Comparison of ENCODE assay signal across 35 cellular contexts in the genomic region with DNA sequence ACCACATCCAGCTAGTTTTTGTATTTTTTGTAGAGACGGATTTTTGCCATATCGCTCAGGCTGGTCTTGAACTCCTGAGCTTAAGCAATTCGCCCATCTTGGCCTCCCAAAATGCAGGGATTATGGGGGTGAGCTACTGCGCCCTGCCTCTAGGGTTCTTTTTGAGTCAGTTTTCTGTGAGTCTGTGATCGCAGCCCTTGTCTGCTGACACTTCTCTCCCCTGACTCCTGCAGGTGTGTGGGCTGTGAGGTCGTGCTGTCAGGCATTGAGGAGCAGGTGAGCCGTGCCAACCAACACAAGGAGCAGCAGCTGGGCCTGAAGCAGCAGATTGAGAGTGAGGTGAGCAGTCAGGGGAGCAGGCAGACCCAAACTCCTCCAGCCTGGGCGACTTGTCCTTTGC. TPM values are rescaled to one million over a fixed set of nuclear protein-coding genes. Genes with fewer than 3 reads are reported as not detected.
A peak's percentile ranks its signal among the peaks of the same experiment; 100 is the strongest.
DNase-seq lines count a peak whose midpoint lies in the region; ATAC-seq, FAIRE-seq and TF ChIP-seq lines count a peak whose summit lies in the region.
"Had no signal": no experiment of that assay in that cellular context is flagged by ENCODE, and none has a peak within 500 bp of the region (broad histone marks: within the 10 kb centered on the region; RNA-seq: fewer than 3 reads in every experiment).

No MANE protein-coding gene starts in this region.

- peaks cover 17 to 51% (median 35%) of the 10 kb centered on the region in 3 experiments for H3K36me3 Mint-ChIP-seq in H9 (ENCODE audit: insufficient read depth in 1 of 3, low read depth in 3 of 3)
- peaks cover 5% of the 10 kb centered on the region for H3K36me3 Mint-ChIP-seq in T-helper 17 cell (ENCODE audit: low read depth)

- no peak overlapping the region for H2BK15ac ChIP-seq in H9 (ENCODE audit: low read depth, low read length)

- peaks cover 40% of the 10 kb centered on the region for H3K36me3 ChIP-seq in DOHH2 (ENCODE audit: control insufficient read depth, low read length)
- peaks cover 27 to 33% of the 10 kb centered on the region in 2 donors for H3K36me3 ChIP-seq in kidney (ENCODE audit: control insufficient read depth in 1 of 2, insufficient read depth in 2 of 2, low read length in 2 of 2)

- H3K4me2 ChIP-seq in DOHH2 (ENCODE audit: low read length) (peak overlapping the region; percentile 25; the same call in 1 of the 2 replicates), H9 (ENCODE audit: insufficient read depth, insufficient read length, low read length) (no peak overlapping the region)

- H3K23me2 ChIP-seq in H9 (ENCODE audit: insufficient read length, low read depth, low read length, poor library complexity, severe bottlenecking), result no peaks in the 10 kb centered on the region

- peaks cover 19% of the 10 kb centered on the region for H3K4me1 ChIP-seq in DOHH2 (ENCODE audit: control insufficient read depth, low read length)
- H3K4me1 ChIP-seq in H9 (ENCODE audit: insufficient read depth, low read length), result no peaks in the 10 kb centered on the region
- no peaks in the 10 kb centered on the region for H3K4me1 ChIP-seq in kidney (ENCODE audit: control insufficient read depth in 1 of 2, insufficient read depth in 1 of 2, low read depth in 1 of 2, low read length in 2 of 2)
- H3K4me1 ChIP-seq: BE2C, SJSA1 had no signal

- no peak for DNase-seq in H9
- no peak for DNase-seq in T-helper 17 cell
- peak; percentile 14 for DNase-seq in kidney
- no peak for DNase-seq in H54 (ENCODE audit: insufficient read length, low spot score)
- no peak for DNase-seq in midbrain (lab: John Stamatoyannopoulos, UW)
- no peak for DNase-seq in NCI-H187 (lab: John Stamatoyannopoulos, UW)
- DNase-seq in NCI-H774 (lab: John Stamatoyannopoulos, UW), result no peak
- DNase-seq: ACHN; activated CD4-positive, alpha-beta T cell treated with anti-CD3 and anti-CD28 coated beads, Interleukin-2, amount 10 ng/mL, durations not matched to agents 24 days and 14 days; activated CD8-positive, alpha-beta memory T cell treated with anti-CD3 and anti-CD28 coated beads for 24 hours; activated gamma-delta T cell; activated naive CD8-positive, alpha-beta T cell treated with anti-CD3 and anti-CD28 coated beads, Interleukin-2, amount 50 U/mL, for 24 hours; activated T-cell treated with anti-CD3 and anti-CD28 coated beads for 4 hours; BE2C; central memory CD4-positive, alpha-beta T cell; DMS79; GDM1; islet precursor cell; KBM-7; MG63; naive B cell; NCI-H2081; NCI-H226; NCI-H526 treated with DMSO at 0.1 percent for 48 hours; sigmoid colon; stimulated activated CD4-positive, alpha-beta T cell treated with anti-CD3 and anti-CD28 coated beads, Interleukin-4, amount 100 ng/mL, for 1 hour; T1000 had no signal

- H3K56ac ChIP-seq in H9 (ENCODE audit: insufficient read length, low read depth, low read length), result no peak overlapping the region

- no peak overlapping the region for H2BK5ac ChIP-seq in H9 (ENCODE audit: insufficient read length, low read length)

- H3T11ph ChIP-seq in H9 (ENCODE audit: low read length), result no peak overlapping the region

- H4K20me1 ChIP-seq in DOHH2 (ENCODE audit: control insufficient read depth, insufficient read depth, low read depth, low read length), result no peaks in the 10 kb centered on the region
- H4K20me1 ChIP-seq in H9 (ENCODE audit: control insufficient read depth, insufficient read depth, insufficient read length), result no peaks in the 10 kb centered on the region

- ATAC-seq in T-helper 17 cell, result no peak
- ATAC-seq: activated naive CD8-positive, alpha-beta T cell treated with anti-CD3 and anti-CD28 coated beads, Interleukin-2, amount 50 U/mL, for 24 hours had no signal

- H3K4ac ChIP-seq in H9 (ENCODE audit: low read depth, low read length), result no peak overlapping the region

- no peak overlapping the region for H3K18ac ChIP-seq in H9 (ENCODE audit: insufficient read length, low read depth, low read length)

- H3K14ac ChIP-seq in H9 (ENCODE audit: insufficient read depth, low read length), result no peak overlapping the region

- no peak overlapping the region for H3K4me3 Mint-ChIP-seq in H9
- H3K4me3 Mint-ChIP-seq in T-helper 17 cell, result no peak overlapping the region
- H3K4me3 Mint-ChIP-seq: activated CD4-positive, alpha-beta T cell treated with anti-CD3 and anti-CD28 coated beads, Interleukin-2, amount 10 ng/mL, durations not matched to agents 24 days and 14 days; activated naive CD8-positive, alpha-beta T cell treated with anti-CD3 and anti-CD28 coated beads, Interleukin-2, amount 50 U/mL, for 24 hours; dendritic cell treated with granulocyte-macrophage colony-stimulating factor and Interleukin-4, amounts not matched to agents 40 ng/mL and 50 ng/mL, for 4 days; naive B cell had no signal

- no peak overlapping the region for H4K5ac ChIP-seq in H9 (ENCODE audit: insufficient read length, low read depth, low read length)

- TF ChIP-seq CTCF in DOHH2 (IDR thresholded peaks at IDR 0.05; ENCODE audit: low read depth, low read length, poor library complexity, severe bottlenecking) (peak; percentile 23), H9 (conservative IDR thresholded peaks at IDR 0.05) (peak; percentile 22; the same call in 1 of the 3 replicates), kidney (IDR thresholded peaks at IDR 0.05; ENCODE audit: borderline replicate concordance, extremely low read depth, insufficient read depth) (no peak)

- H2BK12ac ChIP-seq in H9 (ENCODE audit: insufficient read length, low read depth, low read length), result no peak overlapping the region

- H3K23ac ChIP-seq in H9 (ENCODE audit: insufficient read length, low read depth, low read length), result no peak overlapping the region

- H3K4me3 ChIP-seq in DOHH2 (ENCODE audit: low read length) (no peak overlapping the region), kidney (ENCODE audit: low read length in 2 of 2) (no peak overlapping the region)
- H3K4me3 ChIP-seq: MG63, sigmoid colon, SJSA1, tibial nerve had no signal

- H3K4me1 Mint-ChIP-seq in H9, result 0 out of 4 replicates have a peak, but pooled peaks cover 0 to 5% of the 10 kb centered on the region in 2 experiments
- H3K4me1 Mint-ChIP-seq in T-helper 17 cell, result peaks cover 11% of the 10 kb centered on the region

- no CpG with 5 or more reads among the region's 8 CpGs for WGBS in H9 (ENCODE audit: extremely low coverage, insufficient read length, low lambda C conversion rate)

- H3F3A ChIP-seq in DOHH2 (ENCODE audit: control insufficient read depth, insufficient read depth), result no peaks in the 10 kb centered on the region

- no peaks in the 10 kb centered on the region for H3K9me2 ChIP-seq in DOHH2 (replicated peaks; ENCODE audit: control insufficient read depth, low read length)

- H3K27ac ChIP-seq in DOHH2 (ENCODE audit: low read depth, low read length) (no peak overlapping the region), H9 (ENCODE audit: insufficient read length, low read depth, low read length) (no peak overlapping the region), kidney (ENCODE audit: low read depth in 2 of 2, low read length in 2 of 2) (no peak overlapping the region)
- H3K27ac ChIP-seq: sigmoid colon, SJSA1, tibial nerve had no signal

- no peak overlapping the region for H3K9ac ChIP-seq in H9 (ENCODE audit: extremely low read depth, insufficient read length, low read length)
- H3K9ac ChIP-seq in kidney (ENCODE audit: low read length in 2 of 2), result no peak overlapping the region

- H2AFZ ChIP-seq in H9 (ENCODE audit: low read length), result no peak overlapping the region

- H3K79me1 ChIP-seq in H9 (ENCODE audit: insufficient read depth, low read depth, low read length, poor library complexity, severe bottlenecking), result no peaks in the 10 kb centered on the region

- H3K27me3 Mint-ChIP-seq in H9 (ENCODE audit: low read depth), result no peaks in the 10 kb centered on the region
- no peaks in the 10 kb centered on the region for H3K27me3 Mint-ChIP-seq in T-helper 17 cell
- H3K27me3 Mint-ChIP-seq: activated CD4-positive, alpha-beta T cell treated with anti-CD3 and anti-CD28 coated beads, Interleukin-2, amount 10 ng/mL, durations not matched to agents 24 days and 14 days; activated naive CD8-positive, alpha-beta T cell treated with anti-CD3 and anti-CD28 coated beads, Interleukin-2, amount 50 U/mL, for 24 hours; dendritic cell treated with granulocyte-macrophage colony-stimulating factor and Interleukin-4, amounts not matched to agents 40 ng/mL and 50 ng/mL, for 4 days; naive B cell; progenitor cell of endocrine pancreas had no signal

- H3K79me2 ChIP-seq in DOHH2 (ENCODE audit: control insufficient read depth, low read length) (peaks cover 6% of the 10 kb centered on the region), H9 (ENCODE audit: insufficient read depth, low read length) (no peaks in the 10 kb centered on the region)

- H2BK20ac ChIP-seq in H9 (ENCODE audit: low read depth, low read length, poor library complexity, severe bottlenecking), result no peak overlapping the region

- H4K91ac ChIP-seq in H9 (ENCODE audit: insufficient read length, low read depth, low read length), result no peak overlapping the region

- peak overlapping the region in 2 of 3 experiments; percentile 26 to 85; a peak in 3 of 7 replicates for H3K27ac Mint-ChIP-seq in H9
- H3K27ac Mint-ChIP-seq in T-helper 17 cell, result peak overlapping the region; percentile 87
- H3K27ac Mint-ChIP-seq: activated CD4-positive, alpha-beta T cell treated with anti-CD3 and anti-CD28 coated beads, Interleukin-2, amount 10 ng/mL, durations not matched to agents 24 days and 14 days; activated naive CD8-positive, alpha-beta T cell treated with anti-CD3 and anti-CD28 coated beads, Interleukin-2, amount 50 U/mL, for 24 hours; dendritic cell treated with granulocyte-macrophage colony-stimulating factor and Interleukin-4, amounts not matched to agents 40 ng/mL and 50 ng/mL, for 4 days; progenitor cell of endocrine pancreas had no signal

- intact Hi-C loops in kidney (cut with DNase I), result no loop called here

- H3K9me3 ChIP-seq in DOHH2 (ENCODE audit: control insufficient read depth, insufficient read depth, low read length) (no peaks in the 10 kb centered on the region), H9 (ENCODE audit: control insufficient read depth, low read depth, low read length) (no peaks in the 10 kb centered on the region), T-helper 17 cell (ENCODE audit: control insufficient read depth, low read length, poor library complexity, severe bottlenecking) (no peaks in the 10 kb centered on the region), kidney (ENCODE audit: control insufficient read depth in 1 of 2, low read length in 2 of 2) (no peaks in the 10 kb centered on the region)
- H3K9me3 ChIP-seq: BE2C, MG63, sigmoid colon, SJSA1, tibial nerve had no signal

- no peak overlapping the region for H4K8ac ChIP-seq in H9 (replicated peaks; ENCODE audit: insufficient read length, low read depth, low read length)

- H3K9me3 Mint-ChIP-seq in H9, result no peaks in the 10 kb centered on the region
- H3K9me3 Mint-ChIP-seq: activated CD4-positive, alpha-beta T cell treated with anti-CD3 and anti-CD28 coated beads, Interleukin-2, amount 10 ng/mL, durations not matched to agents 24 days and 14 days; activated naive CD8-positive, alpha-beta T cell treated with anti-CD3 and anti-CD28 coated beads, Interleukin-2, amount 50 U/mL, for 24 hours; dendritic cell treated with granulocyte-macrophage colony-stimulating factor and Interleukin-4, amounts not matched to agents 40 ng/mL and 50 ng/mL, for 4 days; naive B cell had no signal

- no peak for TF ChIP-seq POLR2A in H54 (IDR thresholded peaks at IDR 0.05; ENCODE audit: low read depth, low read length)

- H2BK120ac ChIP-seq in H9 (ENCODE audit: low read depth, low read length, poor library complexity, severe bottlenecking), result no peak overlapping the region

- FAIRE-seq in kidney (lab: Jason Lieb, UNC) (no peak), H54 (lab: Jason Lieb, UNC) (no peak)
- FAIRE-seq: GM18507 had no signal

- H3K27me3 ChIP-seq in DOHH2 (ENCODE audit: control insufficient read depth, low read length) (no peaks in the 10 kb centered on the region), H9 (ENCODE audit: insufficient read depth, low read length) (no peaks in the 10 kb centered on the region)
- H3K27me3 ChIP-seq: BE2C, MG63, sigmoid colon, SJSA1, tibial nerve had no signal

- no peak overlapping the region for H2AK5ac ChIP-seq in H9 (ENCODE audit: insufficient read length, low read length)

RNA-seq across cellular contexts. Expression of a gene that starts 6.3 kb away (rescaled TPM):
- total RNA-seq in H9 (2021), result 34.2 and 35.9 TPM in 2 replicates
- 10 to 100 TPM; 13.9 to 17.9 TPM for total RNA-seq in T-helper 17 cell
- 71.9 TPM for total RNA-seq in kidney
- polyA plus RNA-seq in kidney (ENCODE audit: insufficient read depth, low read depth, low replicate concordance), result 94.1 TPM

RNA-seq across cellular contexts. Expression of a gene that starts 22.8 kb away (rescaled TPM):
- 244 and 258 TPM in 2 replicates for total RNA-seq in H9 (2021)
- 100 to 1,000 TPM; 104 to 108 TPM for total RNA-seq in T-helper 17 cell
- total RNA-seq in kidney, result 141 TPM
- polyA plus RNA-seq in kidney (ENCODE audit: insufficient read depth, low read depth, low replicate concordance), result 289 TPM

RNA-seq across cellular contexts. Expression of a gene that starts 29.6 kb away (rescaled TPM):
- 5.2 and 6.6 TPM in 2 replicates for total RNA-seq in H9 (2021)
- total RNA-seq in T-helper 17 cell, result 1 to 10 TPM; 1.3 to 1.9 TPM
- 0.63 TPM for total RNA-seq in kidney
- polyA plus RNA-seq in kidney (ENCODE audit: insufficient read depth, low read depth, low replicate concordance), result 0.45 TPM
- total RNA-seq: H4, liver, SJSA1 had no signal

RNA-seq across cellular contexts. Expression of a gene that starts 36.0 kb away (rescaled TPM):
- total RNA-seq in H9 (2021) (422 and 438 TPM in 2 replicates), T-helper 17 cell (10 to 100 TPM in 1 of 2 donors, 1 to 10 TPM in 1; 7.0 to 12.0 TPM), kidney (269 TPM)
- polyA plus RNA-seq in kidney (ENCODE audit: insufficient read depth, low read depth, low replicate concordance), result 590 TPM

RNA-seq across cellular contexts. Expression of a gene that starts 41.0 kb away (rescaled TPM):
- total RNA-seq in H9 (2021) (83.5 and 88.0 TPM in 2 replicates), T-helper 17 cell (10 to 100 TPM; 62.9 to 66.3 TPM), kidney (51.6 TPM)
- 19.7 TPM for polyA plus RNA-seq in kidney (ENCODE audit: insufficient read depth, low read depth, low replicate concordance)
